ENCODE assay signal across 8 cellular contexts in genomic region chr17:74454197-74455024, GRCh38. TPM values are rescaled to one million over a fixed set of nuclear protein-coding genes. Genes with fewer than 3 reads are reported as not detected.
DNase-seq lines count a peak whose midpoint lies in the region; ATAC-seq and TF ChIP-seq lines count a peak whose summit lies in the region.

No MANE protein-coding gene starts in this region.

- H3K36me3 ChIP-seq in Caco-2 (ENCODE audit: control insufficient read depth, insufficient read depth, low read length) (no peaks in the 10 kb centered on the region), SJCRH30 (no peaks in the 10 kb centered on the region), mucosa of descending colon (ENCODE audit: low read depth) (no peaks in the 10 kb centered on the region), tibial nerve (no peaks in the 10 kb centered on the region)

- DNase-seq in Caco-2 (peak in 1 of 2 experiments; percentile 94), SJCRH30 (peak; percentile 93 to 95), endothelial cell (ENCODE audit: low spot score) (no peak), mucosa of descending colon (peak in 2 of 3 donors; percentile 72 to 92), tibial nerve (ENCODE audit: low spot score in 2 of 2) (peak in 1 of 2 donors; percentile 82), NAMALWA (ENCODE audit: low spot score) (no peak)

- H3K4me1 Mint-ChIP-seq in Caco-2 (ENCODE audit: low read depth, unreplicated experiment) (peaks cover 8% of the 10 kb centered on the region), endothelial cell (ENCODE audit: unreplicated experiment) (peaks cover 8% of the 10 kb centered on the region)

- H3K27me3 Mint-ChIP-seq in Caco-2 (ENCODE audit: insufficient read depth, unreplicated experiment) (no peaks in the 10 kb centered on the region), endothelial cell (ENCODE audit: unreplicated experiment) (peaks cover 11% of the 10 kb centered on the region)

- WGBS in tibial nerve, 2 donors, result 5 to 13% methylated on average over 9 to 23 of the region's 40 CpGs

- no peaks in the 10 kb centered on the region for H3K9me3 ChIP-seq in Caco-2
- no peaks in the 10 kb centered on the region for H3K9me3 ChIP-seq in SJCRH30 (replicated peaks)
- no peaks in the 10 kb centered on the region for H3K9me3 ChIP-seq in mucosa of descending colon
- H3K9me3 ChIP-seq in tibial nerve, result no peaks in the 10 kb centered on the region

- H3K4me1 ChIP-seq in Caco-2, result peaks cover 16% of the 10 kb centered on the region
- peaks cover 10% of the 10 kb centered on the region for H3K4me1 ChIP-seq in SJCRH30
- H3K4me1 ChIP-seq in mucosa of descending colon (ENCODE audit: low read depth), result peaks cover 21% of the 10 kb centered on the region
- H3K4me1 ChIP-seq in tibial nerve, result peaks cover 0 to 54% (median 36%) of the 10 kb centered on the region in 4 donors

- peak overlapping the region; percentile 42 for H3K4me3 ChIP-seq in Caco-2 (ENCODE audit: low read depth, low read length)
- peak overlapping the region; percentile 55 for H3K4me3 ChIP-seq in SJCRH30
- no peak overlapping the region for H3K4me3 ChIP-seq in mucosa of descending colon
- H3K4me3 ChIP-seq in tibial nerve, result peak overlapping the region; percentile 31 to 53 (median 40)

- H3K9me3 Mint-ChIP-seq in Caco-2 (ENCODE audit: unreplicated experiment), result no peaks in the 10 kb centered on the region
- no peaks in the 10 kb centered on the region for H3K9me3 Mint-ChIP-seq in endothelial cell (ENCODE audit: unreplicated experiment)

- H3K27me3 ChIP-seq in Caco-2 (replicated peaks; ENCODE audit: control insufficient read depth, insufficient read depth, low read length) (no peaks in the 10 kb centered on the region), SJCRH30 (peaks cover 19% of the 10 kb centered on the region), tibial nerve (no peaks in the 10 kb centered on the region)

- H3K27ac Mint-ChIP-seq in Caco-2 (ENCODE audit: unreplicated experiment) (peak overlapping the region; percentile 22), endothelial cell (ENCODE audit: unreplicated experiment) (no peak overlapping the region)

- peak overlapping the region; percentile 63 for H3K4me3 Mint-ChIP-seq in Caco-2 (ENCODE audit: unreplicated experiment)
- H3K4me3 Mint-ChIP-seq in endothelial cell (ENCODE audit: unreplicated experiment), result no peak overlapping the region

- CTCF ChIA-PET in Caco-2 (lab: Charles Lee), result interaction anchor here (0.5 to 9.4 kb wide), 16 partner anchors 9 to 419 kb away, joined by 3 to 110 read pairs (median 7); partner anchors contain the start of gene GPR142

- TF ChIP-seq EP300 in tibial nerve (IDR thresholded peaks at IDR 0.05), result peak; percentile 61 to 95

- POLR2A ChIA-PET in Caco-2 (lab: Charles Lee), result interaction anchor here (0.6 to 1.5 kb wide), 4 partner anchors 21 to 101 kb away, joined by 3 to 7 read pairs (median 6); no protein-coding TSS in a partner anchor

- H3K36me3 Mint-ChIP-seq in Caco-2 (ENCODE audit: insufficient read depth, unreplicated experiment), result no peaks in the 10 kb centered on the region
- H3K36me3 Mint-ChIP-seq in endothelial cell (ENCODE audit: low read depth, unreplicated experiment), result peaks cover 4% of the 10 kb centered on the region

- H3K27ac ChIP-seq in SJCRH30 (peak overlapping the region; percentile 15; the same call in 1 of the 2 replicates), tibial nerve (peak overlapping the region; percentile 83 to 94 (median 88))

- TF ChIP-seq CTCF in Caco-2 (IDR thresholded peaks at IDR 0.05; ENCODE audit: insufficient read depth in 1 of 2, low read depth in 1 of 2, low read length in 1 of 2, severe bottlenecking in 1 of 2, unreplicated experiment in 1 of 2), result no peak
- TF ChIP-seq CTCF in endothelial cell (IDR thresholded peaks at IDR 0.05; ENCODE audit: unreplicated experiment), result peak; percentile 9
- TF ChIP-seq CTCF in mucosa of descending colon (IDR thresholded peaks at IDR 0.05), result no peak
- peak in 3 of 5 experiments; percentile 20 to 76 (median 55) for TF ChIP-seq CTCF in tibial nerve (IDR thresholded peaks at IDR 0.05)

- TSS peak; percentile 64 for BruUV-seq in Caco-2 (replicated peaks; lab: Mats Ljungman, UMichigan)

- peak; percentile 42 to 86 for TF ChIP-seq POLR2A in tibial nerve (IDR thresholded peaks at IDR 0.05)

- ATAC-seq in GM19397 (IDR thresholded peaks at IDR 0.05; ENCODE audit: unreplicated experiment) (peak; percentile 93), HG03469 (IDR thresholded peaks at IDR 0.05; ENCODE audit: unreplicated experiment) (peak; percentile 61), mucosa of descending colon (peak; percentile 93)

- intact Hi-C loops in Caco-2 (cut with micrococcal nuclease; ENCODE audit: unreplicated experiment) (loop anchor here (2.0 kb wide), 1 partner anchor 22 kb away; the partner anchor contains the start of gene GPRC5C), mucosa of descending colon (cut with DNase I, micrococcal nuclease) (loop anchor here in 1 of 2 donors (5.0 kb wide), 1 partner anchor 77 kb away; no protein-coding TSS in a partner anchor)

RNA-seq across cellular contexts. Expression of gene CD300A, which starts 12.0 kb away (rescaled TPM):
- total RNA-seq in Caco-2 (2022) (not detected in 2 replicates), endothelial cell (ENCODE audit: unreplicated experiment) (not detected), mucosa of descending colon (1 to 10 TPM; 3.7 to 7.0 (median 5.2) TPM), tibial nerve (10 to 100 TPM in 2 of 4 donors, 1 to 10 TPM in 2; 6.8 to 12.6 (median 9.8) TPM)
- not detected in 2 replicates for total RNA-seq in SJCRH30 (2014; rRNA removed; shearing (Covaris generic))

RNA-seq across cellular contexts. Expression of gene GPRC5C, which starts 22.5 kb away (rescaled TPM):
- total RNA-seq in Caco-2 (2022), result 75.0 and 83.2 TPM in 2 replicates
- total RNA-seq in SJCRH30 (2014; rRNA removed; shearing (Covaris generic)), result not detected in 2 replicates
- total RNA-seq in endothelial cell (ENCODE audit: unreplicated experiment), result 24.7 TPM
- total RNA-seq in mucosa of descending colon, result 100 to 1,000 TPM in 2 of 3 donors, 10 to 100 TPM in 1; 62.2 to 172 (median 139) TPM
- total RNA-seq in tibial nerve, result 10 to 100 TPM; 41.6 to 96.4 (median 55.1) TPM

Comparison
In these comparisons a context has a peak if more than half of its experiments do, and no peak if none do; other contexts are left out.
1. DNase-seq: peak in SJCRH30 (2 of 2) and mucosa of descending colon (2 of 3); none in endothelial cell (single experiment) and NAMALWA (single experiment).
2. CTCF ChIP-seq: peak in endothelial cell (single experiment) and tibial nerve (3 of 5); none in Caco-2 (0 of 2) and mucosa of descending colon (single experiment).
3. RNA of gene GPRC5C, which starts 22.5 kb away (total RNA-seq): 62.2 to 172 TPM in mucosa of descending colon, 75.0 to 83.2 TPM in Caco-2, 41.6 to 96.4 TPM in tibial nerve and 24.7 TPM in endothelial cell (single experiment); not detected in SJCRH30; every median in the first group is over 10 times any median in the second.
4. Peak in every context shown above with its lines, with median percentiles within 50 percentile points of each other: ATAC-seq.